Comparison of ENCODE assay signal across 1 cellular context in genomic region chr1:1892763-1893120, GRCh38.
TF ChIP-seq lines count a peak whose summit lies in the region.

No MANE protein-coding gene starts in this region.

TF ChIP-seq in HepG2, 621 proteins besides CTCF, POLR2A, EP300 and RAD21:
- TF ChIP-seq SIN3B (IDR thresholded peaks at IDR 0.05; ENCODE audit: low read length) (no peak), TBX2 (CRISPR knock-in tag; IDR thresholded peaks at IDR 0.05; ENCODE audit: borderline replicate concordance) (0 out of 2 replicates have a peak, but pooled peaks have one; percentile 2), PATZ1 (CRISPR knock-in tag; IDR thresholded peaks at IDR 0.05) (no peak)
TF ChIP-seq in HepG2: peak in this region for 1.
